ENCODE assay signal across 11 cellular contexts in the genomic region with DNA sequence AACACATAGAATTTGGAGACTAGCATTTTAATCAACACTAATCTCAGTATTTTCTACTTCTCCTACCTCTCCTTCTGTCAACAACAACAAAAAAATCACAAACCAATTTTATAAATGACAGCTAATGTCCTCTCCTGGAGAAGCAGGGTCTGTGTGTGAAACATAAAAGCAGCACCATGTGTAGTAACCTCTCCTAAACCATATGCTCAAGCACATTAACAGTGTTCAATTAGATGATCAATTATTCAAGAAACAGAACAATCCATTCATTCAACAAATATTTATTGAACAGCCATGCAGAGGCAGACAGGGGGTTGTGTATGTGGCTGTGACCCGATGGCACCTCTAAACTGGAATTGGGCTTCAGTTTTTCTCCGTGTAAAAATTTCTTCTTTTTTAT. TPM values are rescaled to one million over a fixed set of nuclear protein-coding genes. Genes with fewer than 3 reads are reported as not detected.
DNase-seq lines count a peak whose midpoint lies in the region; ATAC-seq and TF ChIP-seq lines count a peak whose summit lies in the region.
"Had no signal": no experiment of that assay in that cellular context is flagged by ENCODE, and none has a peak within 500 bp of the region (broad histone marks: within the 10 kb centered on the region; RNA-seq: fewer than 3 reads in every experiment).

No MANE protein-coding gene starts in this region.

- H3K27ac Mint-ChIP-seq in activated T-cell treated with anti-CD3 and anti-CD28 coated beads, Interleukin-2, amount 50 U/mL, for 72 hours = no peak overlapping the region
- no peak overlapping the region for H3K27ac Mint-ChIP-seq in activated T-helper 17 cell treated with anti-CD3 and anti-CD28 coated beads, Interleukin-2, amount 50 U/mL, for 72 hours
- no peak overlapping the region for H3K27ac Mint-ChIP-seq in immature natural killer cell
- H3K27ac Mint-ChIP-seq: CD14-positive monocyte had no signal

- H3K36me3 Mint-ChIP-seq in activated T-cell treated with anti-CD3 and anti-CD28 coated beads, Interleukin-2, amount 50 U/mL, for 72 hours (ENCODE audit: insufficient read depth in 2 of 2) = no peaks in the 10 kb centered on the region
- H3K36me3 Mint-ChIP-seq in activated T-helper 17 cell treated with anti-CD3 and anti-CD28 coated beads, Interleukin-2, amount 50 U/mL, for 72 hours (ENCODE audit: low read depth) = no peaks in the 10 kb centered on the region
- peaks cover 0 to 4% (median 0%) of the 10 kb centered on the region in 3 donors for H3K36me3 Mint-ChIP-seq in immature natural killer cell

- no peaks in the 10 kb centered on the region for H3K36me3 ChIP-seq in testis (ENCODE audit: low read depth, missing control alignments)
- H3K36me3 ChIP-seq: right atrium auricular region had no signal

- H3K4me3 ChIP-seq in testis = peak overlapping the region; percentile 58 to 59

- no peaks in the 10 kb centered on the region for H3K4me1 ChIP-seq in testis

- peaks cover 6% of the 10 kb centered on the region for H3K4me1 Mint-ChIP-seq in activated T-cell treated with anti-CD3 and anti-CD28 coated beads, Interleukin-2, amount 50 U/mL, for 72 hours (ENCODE audit: low read depth)
- no peaks in the 10 kb centered on the region for H3K4me1 Mint-ChIP-seq in activated T-helper 17 cell treated with anti-CD3 and anti-CD28 coated beads, Interleukin-2, amount 50 U/mL, for 72 hours
- peaks cover 4 to 6% of the 10 kb centered on the region in 2 donors for H3K4me1 Mint-ChIP-seq in immature natural killer cell

- TF ChIP-seq CTCF in testis (IDR thresholded peaks at IDR 0.05) = no peak

- H3K4me3 Mint-ChIP-seq in activated T-cell treated with anti-CD3 and anti-CD28 coated beads, Interleukin-2, amount 50 U/mL, for 72 hours = peak overlapping the region; percentile 67 to 74
- H3K4me3 Mint-ChIP-seq in activated T-helper 17 cell treated with anti-CD3 and anti-CD28 coated beads, Interleukin-2, amount 50 U/mL, for 72 hours = peak overlapping the region; percentile 24
- H3K4me3 Mint-ChIP-seq in immature natural killer cell = peak overlapping the region in 3 of 5 donors; percentile 18 to 58 (median 54)

- H3K27me3 Mint-ChIP-seq in activated T-cell treated with anti-CD3 and anti-CD28 coated beads, Interleukin-2, amount 50 U/mL, for 72 hours (ENCODE audit: low read depth) = peaks cover 31% of the 10 kb centered on the region
- peaks cover 30% of the 10 kb centered on the region for H3K27me3 Mint-ChIP-seq in activated T-helper 17 cell treated with anti-CD3 and anti-CD28 coated beads, Interleukin-2, amount 50 U/mL, for 72 hours
- peaks cover 2 to 19% (median 15%) of the 10 kb centered on the region in 3 donors for H3K27me3 Mint-ChIP-seq in immature natural killer cell (ENCODE audit: low read depth in 3 of 3)

- no peaks in the 10 kb centered on the region for H3K27me3 ChIP-seq in testis

- intact Hi-C loops in testis (cut with DNase I; ENCODE audit: low total_unique reads) = no loop called here

- H3K9me3 ChIP-seq in testis = no peaks in the 10 kb centered on the region
- H3K9me3 ChIP-seq: right atrium auricular region had no signal

- H3K27ac ChIP-seq in testis = no peak overlapping the region
- H3K27ac ChIP-seq: HL-60, right atrium auricular region had no signal

- H3K9me3 Mint-ChIP-seq in activated T-cell treated with anti-CD3 and anti-CD28 coated beads, Interleukin-2, amount 50 U/mL, for 72 hours = no peaks in the 10 kb centered on the region
- H3K9me3 Mint-ChIP-seq in activated T-helper 17 cell treated with anti-CD3 and anti-CD28 coated beads, Interleukin-2, amount 50 U/mL, for 72 hours = no peaks in the 10 kb centered on the region
- H3K9me3 Mint-ChIP-seq in immature natural killer cell = peaks cover 0 to 9% (median 2%) of the 10 kb centered on the region in 6 donors

- no peak for TF ChIP-seq POLR2A in testis (IDR thresholded peaks at IDR 0.05)

- DNase-seq in activated T-cell treated with anti-CD3 and anti-CD28 coated beads, Interleukin-2, amount 50 U/mL, for 72 hours = no peak
- DNase-seq in activated T-cell treated with anti-CD3 and anti-CD28 coated beads, Interleukin-2, amount 50 U/mL, for 48 hours = no peak
- DNase-seq in immature natural killer cell = no peak
- DNase-seq in testis = no peak
- DNase-seq in stimulated activated CD4-positive, alpha-beta T cell treated with anti-CD3 and anti-CD28 coated beads, Interleukin-2, amount 100 ng/mL, for 48 hours = no peak

- no peak for ATAC-seq in activated T-cell treated with anti-CD3 and anti-CD28 coated beads, Interleukin-2, amount 50 U/mL, for 72 hours (replicated peaks in 1 of 2)
- no peak for ATAC-seq in activated T-helper 17 cell treated with anti-CD3 and anti-CD28 coated beads, Interleukin-2, amount 50 U/mL, for 72 hours (replicated peaks)
- ATAC-seq in GM19035 (IDR thresholded peaks at IDR 0.05; ENCODE audit: unreplicated experiment) = no peak
- ATAC-seq in GM21423 (IDR thresholded peaks at IDR 0.05; ENCODE audit: unreplicated experiment) = no peak

- 0 to 2% methylated on average over 2 of the region's 2 CpGs for WGBS in testis, 2 donors

RNA-seq across cellular contexts. Expression of gene FMN2, which starts 0.5 kb away (rescaled TPM):
- not detected for total RNA-seq in activated T-cell treated with anti-CD3 and anti-CD28 coated beads, Interleukin-2, amount 50 U/mL, for 72 hours
- total RNA-seq in activated T-helper 17 cell treated with anti-CD3 and anti-CD28 coated beads, Interleukin-2, amount 50 U/mL, for 72 hours = not detected
- polyA plus RNA-seq in immature natural killer cell (not detected), testis (ENCODE audit: insufficient read depth, low read depth, low replicate concordance) (4.3 TPM)
- 1 to 10 TPM; 3.8 to 8.3 TPM for total RNA-seq in testis
- polyA plus RNA-seq: CD14-positive monocyte had no signal

Comparison
In these comparisons a context has a peak if more than half of its experiments do, and no peak if none do; other contexts are left out.
1. RNA of gene FMN2, which starts 0.5 kb away (total RNA-seq): 3.8 to 8.3 TPM in testis; not detected in activated T-cell treated with anti-CD3 and anti-CD28 coated beads, Interleukin-2, amount 50 U/mL, for 72 hours and not detected in activated T-helper 17 cell treated with anti-CD3 and anti-CD28 coated beads, Interleukin-2, amount 50 U/mL, for 72 hours; every median in the first group is over 4 times any median in the second.
2. Peak in every context shown above with its lines, with median percentiles within 50 percentile points of each other: H3K4me3 Mint-ChIP-seq.